Comparison of ENCODE assay signal across 9 cellular contexts in the genomic region with DNA sequence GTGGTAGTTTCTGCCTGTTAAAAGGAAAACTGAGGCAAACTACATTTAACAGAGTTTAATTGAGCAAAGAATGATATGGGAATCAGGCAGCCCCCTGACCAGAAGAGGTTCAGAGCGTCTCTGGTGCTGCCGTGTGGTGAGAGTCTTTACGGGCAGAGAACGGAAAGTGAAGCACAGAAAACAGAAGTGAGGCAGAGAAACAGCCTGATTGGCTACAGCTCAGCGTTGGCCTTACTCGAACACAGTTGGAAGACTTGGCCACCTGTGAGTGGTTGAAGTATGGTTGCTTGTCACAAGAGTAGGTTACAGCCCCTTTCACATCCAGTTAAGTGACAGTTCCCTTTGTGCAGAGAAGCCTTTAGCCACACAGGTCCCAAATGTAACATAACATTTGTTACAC. TPM values are rescaled to one million over a fixed set of nuclear protein-coding genes. Genes with fewer than 3 reads are reported as not detected.
DNase-seq lines count a peak whose midpoint lies in the region; ATAC-seq, FAIRE-seq and TF ChIP-seq lines count a peak whose summit lies in the region.
"Had no signal": no experiment of that assay in that cellular context is flagged by ENCODE, and none has a peak within 500 bp of the region (broad histone marks: within the 10 kb centered on the region; RNA-seq: fewer than 3 reads in every experiment).

No MANE protein-coding gene starts in this region.

- H3K4me3 ChIP-seq in OCI-LY1 (ENCODE audit: low read depth, low read length, poor library complexity, severe bottlenecking) (peak overlapping the region; percentile 52), coronary artery (peak overlapping the region; percentile 53), gastrocnemius medialis (peak overlapping the region; percentile 1 to 36 (median 15))

- H3K27ac ChIP-seq in OCI-LY1 (ENCODE audit: low read depth, low read length, poor library complexity, severe bottlenecking) (peak overlapping the region; percentile 90), coronary artery (no peak overlapping the region), gastrocnemius medialis (no peak overlapping the region)

- H4K20me1 ChIP-seq in OCI-LY1 (ENCODE audit: insufficient read depth, low read length), result no peaks in the 10 kb centered on the region

- H3K27me3 ChIP-seq in OCI-LY1 (ENCODE audit: insufficient read depth, low read length) (no peaks in the 10 kb centered on the region), gastrocnemius medialis (no peaks in the 10 kb centered on the region)

- no peaks in the 10 kb centered on the region for H3K79me2 ChIP-seq in OCI-LY1 (ENCODE audit: insufficient read depth, low read length)

- intact Hi-C loops in gastrocnemius medialis (cut with DNase I; ENCODE audit: low total_unique reads), result no loop called here

- H3K4me2 ChIP-seq in OCI-LY1 (ENCODE audit: low read length), result peak overlapping the region; percentile 92

- no peaks in the 10 kb centered on the region for H3K9me2 ChIP-seq in OCI-LY1 (ENCODE audit: low read depth, low read length)

- no peak for TF ChIP-seq POLR2A in gastrocnemius medialis (IDR thresholded peaks at IDR 0.05)

- peak overlapping the region; percentile 82 for H3K9ac ChIP-seq in OCI-LY1 (ENCODE audit: low read length)

- H2AFZ ChIP-seq in OCI-LY1 (ENCODE audit: low read length), result peak overlapping the region; percentile 47; the same call in 1 of the 2 replicates

- H3K4me1 ChIP-seq in OCI-LY1 (ENCODE audit: insufficient read depth, low read length, severe bottlenecking) (peaks cover 27% of the 10 kb centered on the region), gastrocnemius medialis (peaks cover 0 to 10% of the 10 kb centered on the region in 2 donors)

- FAIRE-seq in frontal cortex (lab: Jason Lieb, UNC), result no peak

- DNase-seq in coronary artery (ENCODE audit: low spot score) (no peak), gastrocnemius medialis (no peak), amniotic stem cell (lab: John Stamatoyannopoulos, UW) (no peak), frontal cortex (ENCODE audit: low spot score in 2 of 2) (no peak), HK-2 (ENCODE audit: unreplicated experiment) (no peak)

- H3K36me3 ChIP-seq in OCI-LY1 (ENCODE audit: insufficient read depth, low read length), result no peaks in the 10 kb centered on the region
- H3K36me3 ChIP-seq in gastrocnemius medialis, result no peaks in the 10 kb centered on the region

- TF ChIP-seq CTCF in OCI-LY1 (IDR thresholded peaks at IDR 0.05; ENCODE audit: low read length) (peak; percentile 14; the same call in 1 of the 2 replicates), coronary artery (IDR thresholded peaks at IDR 0.05) (no peak), gastrocnemius medialis (IDR thresholded peaks at IDR 0.05 in 4 of 5, conservative IDR thresholded peaks at IDR 0.05 in 1 of 5) (no peak)

- no peaks in the 10 kb centered on the region for H3F3A ChIP-seq in OCI-LY1 (ENCODE audit: insufficient read depth, low read length)

- ATAC-seq in GM18909 (IDR thresholded peaks at IDR 0.05; ENCODE audit: poor library complexity, unreplicated experiment) (peak; percentile 96), HG02840 (IDR thresholded peaks at IDR 0.05; ENCODE audit: low FRiP score, unreplicated experiment) (peak; percentile 89), gastrocnemius medialis (peak; percentile 62 to 76)

- H3K9me3 ChIP-seq in OCI-LY1 (ENCODE audit: low read length) (no peaks in the 10 kb centered on the region), gastrocnemius medialis (no peaks in the 10 kb centered on the region)

- in situ Hi-C loops in gastrocnemius medialis (cut with MboI; ENCODE audit: low sequenced_read_pairs in 4 of 4), result no loop called here

RNA-seq across cellular contexts. Expression of gene FBP1, which starts 16.9 kb away (rescaled TPM):
- total RNA-seq in gastrocnemius medialis (1 to 10 TPM in 2 of 4 donors, under 1 TPM in 1, not detected in 1; 0.46 to 3.5 (median 1.7) TPM), frontal cortex (not detected)
- total RNA-seq: T-helper 2 cell treated with Interferon-gamma antibody and Interleukin-4, amounts not matched to agents 100 ng/mL and 5 ng/mL, for 36 hours had no signal
